ENCODE assay signal across 9 cellular contexts in the genomic region with DNA sequence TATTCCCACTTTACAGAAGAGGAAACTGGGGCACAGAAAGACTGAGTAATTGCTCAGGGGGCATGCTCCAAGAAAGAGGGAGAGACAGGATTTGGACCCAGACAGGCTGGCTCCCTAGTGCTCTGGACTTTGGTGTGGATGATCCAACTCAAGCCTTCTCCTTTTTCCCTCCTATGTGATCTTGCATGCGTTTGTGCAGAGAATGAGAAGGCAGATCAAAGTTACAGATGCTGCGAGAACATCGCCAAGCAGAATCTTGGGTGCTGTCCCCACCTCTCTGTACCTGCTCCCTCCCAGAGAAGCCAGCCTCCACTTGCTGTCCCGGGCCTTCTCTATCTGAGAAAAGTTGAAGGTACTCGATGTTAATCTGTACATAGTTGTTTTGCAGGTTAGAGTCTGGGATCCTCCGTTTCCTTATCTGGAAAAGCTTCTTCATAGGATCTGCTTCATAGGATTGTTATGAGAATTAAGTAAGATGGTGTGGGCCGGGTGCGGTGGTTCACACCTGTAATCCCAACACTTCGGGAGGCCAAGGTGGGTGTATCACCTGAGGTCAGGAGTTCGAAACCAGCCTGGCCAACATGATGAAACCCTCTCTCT. TPM values are rescaled to one million over a fixed set of nuclear protein-coding genes. Genes with fewer than 3 reads are reported as not detected.
DNase-seq lines count a peak whose midpoint lies in the region; ATAC-seq lines count a peak whose summit lies in the region.
"Had no signal": no experiment of that assay in that cellular context is flagged by ENCODE, and none has a peak within 500 bp of the region (broad histone marks: within the 10 kb centered on the region; RNA-seq: fewer than 3 reads in every experiment).

No MANE protein-coding gene starts in this region.

- peak overlapping the region; percentile 86 for H3K4me3 Mint-ChIP-seq in activated CD4-positive, alpha-beta T cell treated with anti-CD3 and anti-CD28 coated beads, Interleukin-2, amount 10 ng/mL, durations not matched to agents 24 days and 14 days
- peak overlapping the region; percentile 92 to 97 for H3K4me3 Mint-ChIP-seq in activated T-cell treated with anti-CD3 and anti-CD28 coated beads, Interleukin-2, amount 50 U/mL, for 72 hours
- H3K4me3 Mint-ChIP-seq in stimulated activated naive CD8-positive, alpha-beta T cell treated with anti-CD3 and anti-CD28 coated beads, Interleukin-15, amount 100 ng/mL, for 72 hours = peak overlapping the region; percentile 87 to 94

- ATAC-seq in activated T-cell treated with anti-CD3 and anti-CD28 coated beads, Interleukin-2, amount 50 U/mL, for 72 hours (replicated peaks in 1 of 2) = no peak
- no peak for ATAC-seq in stimulated activated naive CD8-positive, alpha-beta T cell treated with anti-CD3 and anti-CD28 coated beads, Interleukin-15, amount 100 ng/mL, for 72 hours

- intact Hi-C loops in activated CD4-positive, alpha-beta T cell treated with anti-CD3 and anti-CD28 coated beads, Interleukin-2, amount 10 ng/mL, durations not matched to agents 24 days and 14 days (cut with micrococcal nuclease) = loop anchor here (2.0 kb wide), 1 partner anchor 46 kb away; no protein-coding TSS in a partner anchor

- H3K27ac Mint-ChIP-seq in activated CD4-positive, alpha-beta T cell treated with anti-CD3 and anti-CD28 coated beads, Interleukin-2, amount 10 ng/mL, durations not matched to agents 24 days and 14 days = peak overlapping the region; percentile 97
- H3K27ac Mint-ChIP-seq in activated T-cell treated with anti-CD3 and anti-CD28 coated beads, Interleukin-2, amount 50 U/mL, for 72 hours = no peak overlapping the region
- peak overlapping the region; percentile 90 to 93 for H3K27ac Mint-ChIP-seq in stimulated activated naive CD8-positive, alpha-beta T cell treated with anti-CD3 and anti-CD28 coated beads, Interleukin-15, amount 100 ng/mL, for 72 hours

- H3K27me3 Mint-ChIP-seq in activated CD4-positive, alpha-beta T cell treated with anti-CD3 and anti-CD28 coated beads, Interleukin-2, amount 10 ng/mL, durations not matched to agents 24 days and 14 days = no peaks in the 10 kb centered on the region
- H3K27me3 Mint-ChIP-seq in activated T-cell treated with anti-CD3 and anti-CD28 coated beads, Interleukin-2, amount 50 U/mL, for 72 hours (ENCODE audit: low read depth) = no peaks in the 10 kb centered on the region
- H3K27me3 Mint-ChIP-seq in stimulated activated naive CD8-positive, alpha-beta T cell treated with anti-CD3 and anti-CD28 coated beads, Interleukin-15, amount 100 ng/mL, for 72 hours = no peaks in the 10 kb centered on the region

- no peaks in the 10 kb centered on the region for H3K9me3 Mint-ChIP-seq in activated CD4-positive, alpha-beta T cell treated with anti-CD3 and anti-CD28 coated beads, Interleukin-2, amount 10 ng/mL, durations not matched to agents 24 days and 14 days
- no peaks in the 10 kb centered on the region for H3K9me3 Mint-ChIP-seq in activated T-cell treated with anti-CD3 and anti-CD28 coated beads, Interleukin-2, amount 50 U/mL, for 72 hours
- H3K9me3 Mint-ChIP-seq in stimulated activated naive CD8-positive, alpha-beta T cell treated with anti-CD3 and anti-CD28 coated beads, Interleukin-15, amount 100 ng/mL, for 72 hours = peaks cover 0 to 4% of the 10 kb centered on the region in 2 donors

- DNase-seq in activated CD4-positive, alpha-beta T cell treated with anti-CD3 and anti-CD28 coated beads, Interleukin-2, amount 10 ng/mL, durations not matched to agents 24 days and 14 days = no peak
- no peak for DNase-seq in activated CD4-positive, alpha-beta T cell treated with anti-CD3 and anti-CD28 coated beads, Interleukin-2, amount 50 U/mL, for 4 hours
- no peak for DNase-seq in activated T-cell treated with anti-CD3 and anti-CD28 coated beads, Interleukin-2, amount 50 U/mL, for 72 hours
- no peak for DNase-seq in stimulated activated naive CD8-positive, alpha-beta T cell treated with anti-CD3 and anti-CD28 coated beads, Interleukin-15, amount 100 ng/mL, for 72 hours
- DNase-seq in dedifferentiated amniotic fluid mesenchymal stem cell (ENCODE audit: extremely low spot score) (no peak), HUDEP-2 (lab: John Stamatoyannopoulos, UW; ENCODE audit: unreplicated experiment in 76 of 76) (no peak), globus pallidus (ENCODE audit: low spot score) (no peak)
- DNase-seq: NCI-H187 had no signal

- peak overlapping the region; percentile 88; the same call in 1 of the 2 replicates for H3K4me3 ChIP-seq in iPS-18c (ENCODE audit: insufficient read depth, low read depth, low read length)

- no peaks in the 10 kb centered on the region for H3K9me3 ChIP-seq in iPS-18c (ENCODE audit: control insufficient read depth, insufficient read depth, low read length)

- peaks cover 9% of the 10 kb centered on the region for H3K36me3 Mint-ChIP-seq in activated CD4-positive, alpha-beta T cell treated with anti-CD3 and anti-CD28 coated beads, Interleukin-2, amount 10 ng/mL, durations not matched to agents 24 days and 14 days (ENCODE audit: low read depth)
- H3K36me3 Mint-ChIP-seq in activated T-cell treated with anti-CD3 and anti-CD28 coated beads, Interleukin-2, amount 50 U/mL, for 72 hours (ENCODE audit: insufficient read depth in 2 of 2) = no peaks in the 10 kb centered on the region

- peaks cover 26% of the 10 kb centered on the region for H3K4me1 Mint-ChIP-seq in activated CD4-positive, alpha-beta T cell treated with anti-CD3 and anti-CD28 coated beads, Interleukin-2, amount 10 ng/mL, durations not matched to agents 24 days and 14 days
- peaks cover 49% of the 10 kb centered on the region for H3K4me1 Mint-ChIP-seq in activated T-cell treated with anti-CD3 and anti-CD28 coated beads, Interleukin-2, amount 50 U/mL, for 72 hours (ENCODE audit: low read depth)
- H3K4me1 Mint-ChIP-seq in stimulated activated naive CD8-positive, alpha-beta T cell treated with anti-CD3 and anti-CD28 coated beads, Interleukin-15, amount 100 ng/mL, for 72 hours = peaks cover 44% of the 10 kb centered on the region

RNA-seq across cellular contexts. Expression of a gene that starts 10.2 kb away (rescaled TPM):
- total RNA-seq in activated CD4-positive, alpha-beta T cell treated with anti-CD3 and anti-CD28 coated beads, Interleukin-2, amount 10 ng/mL, durations not matched to agents 24 days and 14 days = 19.5 and 21.5 TPM in 2 replicates
- 10 to 100 TPM; 26.8 to 38.8 TPM for total RNA-seq in activated T-cell treated with anti-CD3 and anti-CD28 coated beads, Interleukin-2, amount 50 U/mL, for 72 hours
